ENCODE assay signal across 7 cellular contexts in the genomic region with DNA sequence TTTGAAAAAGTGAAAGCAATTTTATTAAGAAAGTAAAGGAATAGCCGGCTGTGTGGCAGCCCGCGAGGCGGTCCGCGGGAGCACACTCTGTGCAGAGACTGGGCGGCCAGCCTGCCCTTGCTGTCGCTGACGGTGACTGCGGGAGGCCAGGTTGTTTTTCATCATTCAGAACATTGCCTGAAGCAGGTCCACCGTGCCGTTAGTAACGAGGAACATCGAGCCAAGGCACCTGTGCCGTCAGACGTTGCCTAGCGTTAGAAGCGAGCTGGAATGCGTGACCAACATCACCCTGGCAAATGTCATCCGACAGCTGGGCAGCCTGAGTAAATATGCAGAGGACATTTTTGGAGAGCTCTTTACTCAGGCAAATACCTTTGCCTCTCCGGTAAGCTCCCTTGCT. TPM values are rescaled to one million over a fixed set of nuclear protein-coding genes. Genes with fewer than 3 reads are reported as not detected.
DNase-seq lines count a peak whose midpoint lies in the region; ATAC-seq and TF ChIP-seq lines count a peak whose summit lies in the region.
"Not testable (repeated sequence)": the region's sequence is repeated elsewhere in the genome, so short reads cannot be mapped to it uniquely, and the experiment has no call there.

No MANE protein-coding gene starts in this region.

- peak; percentile 54; the same call in 1 of the 2 replicates for ATAC-seq in PC-3
- peak; percentile 74 for ATAC-seq in body of pancreas
- peak; percentile 55 to 85 (median 80) for ATAC-seq in heart left ventricle

- not testable (repeated sequence) for TF ChIP-seq POLR2A in body of pancreas (IDR thresholded peaks at IDR 0.05); heart left ventricle (IDR thresholded peaks at IDR 0.05)

- not testable (repeated sequence) for H3K27me3 ChIP-seq in PC-3 (ENCODE audit: low read length); body of pancreas
- H3K27me3 ChIP-seq in heart left ventricle, result peaks cover 0 to 21% (median 0%) of the 10 kb centered on the region in 9 donors

- not testable (repeated sequence) for H3K4me1 ChIP-seq in PC-3 (ENCODE audit: insufficient read depth, low read length); body of pancreas; heart left ventricle

- DNase-seq in DMS79 treated with DMSO at 0.1 percent for 48 hours (lab: John Stamatoyannopoulos, UW), result peak; percentile 2
- DNase-seq in NCI-H1105 treated with DMSO at 0.1 percent for 48 hours (lab: John Stamatoyannopoulos, UW), result peak; percentile 45
- DNase-seq in NCI-H2227 (lab: John Stamatoyannopoulos, UW; ENCODE audit: unreplicated experiment), result peak; percentile 15
- peak; percentile 28 for DNase-seq in PC-3
- peak; percentile 12 to 50 (median 42) for DNase-seq in body of pancreas
- peak in 2 of 5 donors; percentile 29 to 62 for DNase-seq in heart left ventricle
- DNase-seq in myocyte (ENCODE audit: low read depth), result peak; percentile 18

- not testable (repeated sequence) for H3F3A ChIP-seq in PC-3 (ENCODE audit: low read length, unreplicated experiment)

- H3K79me2 ChIP-seq in PC-3 (ENCODE audit: low read length), result not testable (repeated sequence)

- H3K9me2 ChIP-seq in PC-3 (replicated peaks; ENCODE audit: low read length), result not testable (repeated sequence)

- H3K4me3 ChIP-seq in PC-3 (ENCODE audit: low read length), result peak overlapping the region; percentile 63
- H3K4me3 ChIP-seq in body of pancreas, heart left ventricle: not testable (repeated sequence)

- H3K36me3 ChIP-seq in PC-3 (ENCODE audit: low read depth, low read length); body of pancreas (replicated peaks in 1 of 2; ENCODE audit: insufficient read depth in 1 of 2, low read depth in 2 of 2); heart left ventricle: not testable (repeated sequence)

- CTCF ChIA-PET in PC-3 (lab: Charles Lee), result not testable (repeated sequence)

- WGBS in body of pancreas, 2 donors, result 25 to 45% methylated on average over 21 of the region's 21 CpGs
- 46 to 70% (median 58%) methylated on average over 21 of the region's 21 CpGs for WGBS in heart left ventricle, 4 donors

- not testable (repeated sequence) for BruUV-seq in PC-3 (replicated peaks; lab: Mats Ljungman, UMichigan)

- H3K4me2 ChIP-seq in PC-3 (ENCODE audit: low read length), result peak overlapping the region; percentile 78

- intact Hi-C loops in PC-3 (cut with micrococcal nuclease); body of pancreas (cut with DNase I); heart left ventricle (cut with DNase I): not testable (repeated sequence)

- peak overlapping the region; percentile 57 for H2AFZ ChIP-seq in PC-3 (ENCODE audit: low read length)

- H3K27ac ChIP-seq in PC-3 (ENCODE audit: low read length); body of pancreas: not testable (repeated sequence)
- peak overlapping the region in 2 of 12 donors; percentile 11 to 29 for H3K27ac ChIP-seq in heart left ventricle

- not testable (repeated sequence) for H3K9ac ChIP-seq in PC-3 (ENCODE audit: low read length)

- POLR2A ChIA-PET in PC-3 (lab: Charles Lee; ENCODE audit: unreplicated experiment), result interaction anchor here (0.7 kb wide), 1 partner anchor 18 kb away, joined by 6 read pairs; no protein-coding TSS in a partner anchor

- not testable (repeated sequence) for H3K9me3 ChIP-seq in PC-3 (ENCODE audit: low read length); body of pancreas; heart left ventricle

- TF ChIP-seq CTCF in PC-3 (conservative IDR thresholded peaks at IDR 0.05; ENCODE audit: low read depth, low read length); heart left ventricle (IDR thresholded peaks at IDR 0.05): not testable (repeated sequence)
- TF ChIP-seq CTCF in body of pancreas (IDR thresholded peaks at IDR 0.05), result peak in 1 of 7 experiments; percentile 5

- not testable (repeated sequence) for H4K20me1 ChIP-seq in PC-3 (ENCODE audit: low read length)

RNA-seq across cellular contexts. Expression of gene ZNF81, which starts 33.6 kb away (rescaled TPM):
- total RNA-seq in PC-3 (2014; rRNA removed), result 4.4 and 9.5 TPM in 2 replicates
- 1 to 10 TPM; 4.2 to 6.9 TPM for total RNA-seq in body of pancreas
- total RNA-seq in heart left ventricle, result 1 to 10 TPM; 2.9 to 8.9 (median 6.9) TPM
- polyA plus RNA-seq in heart left ventricle, result 1 to 10 TPM; 2.5 to 3.5 TPM
- 3.1 and 6.0 TPM in 2 replicates for total RNA-seq in myocyte
- polyA plus RNA-seq in myocyte (2012), result 5.0 TPM
